Comparison of ENCODE assay signal across 7 cellular contexts in the genomic region with DNA sequence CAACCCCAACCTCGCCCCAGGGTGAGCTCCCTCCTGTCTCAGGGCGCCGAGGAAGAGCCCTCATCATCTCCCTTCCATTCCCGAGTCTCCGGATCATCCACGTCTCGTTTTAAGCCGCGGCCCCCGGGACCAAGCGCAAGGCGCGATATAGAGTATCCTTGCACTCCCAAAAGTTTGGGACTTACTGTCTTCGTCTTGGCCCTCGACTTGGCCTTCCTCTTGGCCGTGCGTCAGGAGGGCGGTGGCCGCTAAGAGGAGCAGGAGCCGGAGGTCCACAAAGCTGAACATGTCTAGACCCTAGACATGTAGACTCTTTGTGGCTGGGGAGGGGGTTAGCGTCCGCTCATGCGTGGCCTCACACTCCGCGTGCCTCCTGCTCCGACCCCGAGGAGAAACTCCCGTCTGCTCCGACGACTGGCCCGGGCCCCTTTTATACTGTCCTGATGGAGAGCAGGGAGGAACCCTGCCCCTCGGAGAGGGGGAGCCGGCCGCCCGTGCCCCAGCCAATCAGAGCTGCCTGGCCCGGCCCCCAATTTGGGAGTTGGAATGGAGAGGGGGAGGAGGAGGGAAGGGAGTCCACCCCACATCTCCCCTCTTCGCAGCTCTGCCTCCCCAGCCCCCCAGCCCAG. TPM values are rescaled to one million over a fixed set of nuclear protein-coding genes. Genes with fewer than 3 reads are reported as not detected.
DNase-seq lines count a peak whose midpoint lies in the region; ATAC-seq and TF ChIP-seq lines count a peak whose summit lies in the region.

A gene (minus strand): TSS at position 406 of the 629 bp plus-strand sequence. CDS start 118 bp downstream, at position 288.

- peak within 1 kb of the TSS; percentile 100 for H3K27ac Mint-ChIP-seq in HFFc6

- peaks cover 51% of the 10 kb centered on the region for H3K36me3 Mint-ChIP-seq in HFFc6 (ENCODE audit: low read depth)

- peaks cover 13 to 27% (median 17%) of the 10 kb centered on the region in 3 donors for H3K27me3 ChIP-seq in gastrocnemius medialis

- intact Hi-C loops in gastrocnemius medialis (cut with DNase I; ENCODE audit: low total_unique reads): no loop called here

- H3K27me3 Mint-ChIP-seq in HFFc6 (ENCODE audit: insufficient read depth): peaks cover 39% of the 10 kb centered on the region

- peaks cover 0 to 8% of the 10 kb centered on the region in 2 donors for H3K4me1 ChIP-seq in gastrocnemius medialis

- H3K4me3 Mint-ChIP-seq in HFFc6: peak within 1 kb of the TSS; percentile 100

- H3K4me3 ChIP-seq in gastrocnemius medialis: peak within 1 kb of the TSS; percentile 50 to 74 (median 60)

- ATAC-seq in gastrocnemius medialis: no peak
- ATAC-seq in GM18873 (IDR thresholded peaks at IDR 0.05; ENCODE audit: low FRiP score, unreplicated experiment): no peak
- no peak for ATAC-seq in HG03457 (IDR thresholded peaks at IDR 0.05; ENCODE audit: unreplicated experiment)

- peaks cover 74% of the 10 kb centered on the region for H3K4me1 Mint-ChIP-seq in HFFc6 (ENCODE audit: low read depth)

- TF ChIP-seq CTCF in HFFc6 (IDR thresholded peaks at IDR 0.05) (no peak), gastrocnemius medialis (IDR thresholded peaks at IDR 0.05 in 4 of 5, conservative IDR thresholded peaks at IDR 0.05 in 1 of 5) (no peak)

- in situ Hi-C loops in gastrocnemius medialis (cut with MboI; ENCODE audit: low sequenced_read_pairs in 4 of 4): loop anchor here in 1 of 4 donors (5.0 kb wide), 1 partner anchor 71 kb away; a partner anchor contains a TSS

- DNase-seq in HFFc6 (peak; percentile 96), hepatic stellate cell (ENCODE audit: low spot score) (peak; percentile 96), gastrocnemius medialis (no peak), kidney glomerular epithelial cell (lab: John Stamatoyannopoulos, UW) (no peak)

- 3 to 7% (median 5%) methylated on average over 33 to 37 of the region's 37 CpGs for WGBS in adipose tissue, 3 donors

- H3K27ac ChIP-seq in adipose tissue (ENCODE audit: low read depth, low read length) (no peak within 1 kb of the TSS), gastrocnemius medialis (peak within 1 kb of the TSS; percentile 60 to 76 (median 63))

- TF ChIP-seq POLR2A in gastrocnemius medialis (IDR thresholded peaks at IDR 0.05): peak; percentile 30 to 58

- H3K9me3 Mint-ChIP-seq in HFFc6: peaks cover 21% of the 10 kb centered on the region

- H3K36me3 ChIP-seq in gastrocnemius medialis: no peaks in the 10 kb centered on the region

- H3K9me3 ChIP-seq in gastrocnemius medialis: no peaks in the 10 kb centered on the region

RNA-seq across cellular contexts. Expression of the gene that starts here (rescaled TPM):
- 1,000 to 10,000 TPM; 4,948 to 7,804 (median 5,240) TPM for total RNA-seq in HFFc6 (2021; fragmentation: NEBNext Ultra II Directional; extraction: Animal tissue kit (Norgen Biotek cat#: 25700))
- 100 to 1,000 TPM in 2 of 3 donors, 10 to 100 TPM in 1; 29.6 to 209 (median 106) TPM for polyA plus RNA-seq in adipose tissue
- 1 to 10 TPM; 1.7 to 9.5 (median 5.1) TPM for total RNA-seq in gastrocnemius medialis

Comparison
In these comparisons a context has a peak if more than half of its experiments do, and no peak if none do; other contexts are left out.
1. RNA of the gene that starts here (total RNA-seq): 4,948 to 7,804 TPM in HFFc6; 1.7 to 9.5 TPM in gastrocnemius medialis; every median in the first group is over 100 times any median in the second.
2. DNase-seq: peak in HFFc6 (single experiment) and hepatic stellate cell (single experiment); none in gastrocnemius medialis (0 of 2) and kidney glomerular epithelial cell (single experiment).